ENCODE assay signal across 9 cellular contexts in genomic region chr5:160649304-160649703, GRCh38.
DNase-seq lines count a peak whose midpoint lies in the region; ATAC-seq lines count a peak whose summit lies in the region.
"Had no signal": no experiment of that assay in that cellular context is flagged by ENCODE, and none has a peak within 500 bp of the region (broad histone marks: within the 10 kb centered on the region; RNA-seq: fewer than 3 reads in every experiment).

No MANE protein-coding gene starts in this region.

- peak; percentile 1 for DNase-seq in EL
- DNase-seq in NCI-H345 (lab: John Stamatoyannopoulos, UW): peak; percentile 33
- DNase-seq in iPS-NIHi7 (ENCODE audit: extremely low spot score): peak; percentile 57
- DNase-seq in AG08396 (ENCODE audit: low spot score): no peak
- no peak for DNase-seq in ecto neural progenitor cell (ENCODE audit: low spot score)
- DNase-seq in stimulated activated CD4-positive, alpha-beta T cell treated with anti-CD3 and anti-CD28 coated beads, Interleukin-2, amount 100 ng/mL, for 24 hours: no peak
- DNase-seq: activated B cell treated with CpG ODN at 0.5 μM for 24 hours had no signal

- ATAC-seq in GM21529 (IDR thresholded peaks at IDR 0.05; ENCODE audit: unreplicated experiment) (peak; percentile 91), HG03520 (IDR thresholded peaks at IDR 0.05; ENCODE audit: unreplicated experiment) (no peak)

Comparison
In these comparisons a context has a peak if more than half of its experiments do, and no peak if none do; other contexts are left out.
1. DNase-seq: peak in EL (single experiment), NCI-H345 (single experiment) and iPS-NIHi7 (single experiment); none in AG08396 (single experiment), ecto neural progenitor cell (single experiment) and stimulated activated CD4-positive, alpha-beta T cell treated with anti-CD3 and anti-CD28 coated beads, Interleukin-2, amount 100 ng/mL, for 24 hours (0 of 2).